In the genomic region with DNA sequence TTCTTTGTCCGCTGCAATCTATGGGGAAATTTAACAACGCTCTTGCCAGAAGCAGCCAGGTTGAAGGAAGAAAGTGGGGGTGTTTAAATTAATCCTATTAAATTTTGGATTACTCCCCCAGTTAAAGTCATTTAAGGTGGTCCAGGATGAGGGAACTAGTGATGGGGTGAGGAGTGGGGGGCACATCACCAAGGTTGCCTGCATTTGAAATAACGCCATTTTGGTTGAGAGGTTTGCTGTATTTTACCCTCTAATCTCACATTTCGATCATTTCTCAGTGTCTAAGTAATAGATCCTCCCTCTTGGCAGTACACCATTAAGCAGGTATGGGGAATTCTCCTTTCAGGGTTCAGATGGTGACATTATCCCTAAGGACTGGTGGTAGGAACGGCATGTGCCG, we compare ENCODE assay signal across 9 cellular contexts. TPM values are rescaled to one million over a fixed set of nuclear protein-coding genes. Genes with fewer than 3 reads are reported as not detected.
DNase-seq lines count a peak whose midpoint lies in the region; ATAC-seq and TF ChIP-seq lines count a peak whose summit lies in the region.
"Had no signal": no experiment of that assay in that cellular context is flagged by ENCODE, and none has a peak within 500 bp of the region (broad histone marks: within the 10 kb centered on the region; RNA-seq: fewer than 3 reads in every experiment).

No MANE protein-coding gene starts in this region.

- H3K4me3 ChIP-seq in HUES6 (ENCODE audit: low read depth, low read length), result peak overlapping the region; percentile 78
- H3K4me3 ChIP-seq in kidney epithelial cell (ENCODE audit: low read depth, low read length), result peak overlapping the region; percentile 58

- H3K36me3 ChIP-seq in HUES6 (ENCODE audit: control insufficient read depth, insufficient read depth, low read length) (no peaks in the 10 kb centered on the region), kidney epithelial cell (ENCODE audit: control insufficient read depth, insufficient read depth, low read length) (no peaks in the 10 kb centered on the region)

- peaks cover 28% of the 10 kb centered on the region for H3K4me1 ChIP-seq in HUES6 (ENCODE audit: control insufficient read depth, insufficient read depth, low read length)

- peaks cover 38% of the 10 kb centered on the region for H3K27me3 Mint-ChIP-seq in brain
- H3K27me3 Mint-ChIP-seq in stimulated activated naive B cell treated with anti-CD40 and anti-IgM and Interleukin-4, amounts not matched to agents 10 μg/mL and 1 μg/mL and 100 μg/mL, for 72 hours, result peaks cover 70 to 74% of the 10 kb centered on the region in 2 donors

- DNase-seq in kidney epithelial cell (ENCODE audit: low read depth) (no peak), SHP77 (lab: John Stamatoyannopoulos, UW) (no peak), cerebellum (ENCODE audit: low spot score) (no peak), NCI-H1105 (lab: John Stamatoyannopoulos, UW) (no peak), NCI-H2171 (lab: John Stamatoyannopoulos, UW) (no peak)
- no peak for DNase-seq in stimulated activated naive B cell treated with anti-CD40 and anti-IgM and Interleukin-4, amounts not matched to agents 10 μg/mL and 1 μg/mL and 100 μg/mL, for 72 hours
- DNase-seq: activated B cell treated with CpG ODN at 0.5 μM for 24 hours had no signal

- peaks cover 0 to 4% (median 0%) of the 10 kb centered on the region in 5 experiments for H3K9me3 Mint-ChIP-seq in brain
- H3K9me3 Mint-ChIP-seq in stimulated activated naive B cell treated with anti-CD40 and anti-IgM and Interleukin-4, amounts not matched to agents 10 μg/mL and 1 μg/mL and 100 μg/mL, for 72 hours, result no peaks in the 10 kb centered on the region
- H3K9me3 Mint-ChIP-seq: activated B cell treated with CpG ODN at 0.5 μM for 24 hours had no signal

- H3K27ac Mint-ChIP-seq in brain, result peak overlapping the region; percentile 85 to 98 (median 96)
- peak overlapping the region; percentile 92 for H3K27ac Mint-ChIP-seq in stimulated activated naive B cell treated with anti-CD40 and anti-IgM and Interleukin-4, amounts not matched to agents 10 μg/mL and 1 μg/mL and 100 μg/mL, for 72 hours
- H3K27ac Mint-ChIP-seq: activated B cell treated with CpG ODN at 0.5 μM for 24 hours had no signal

- peak overlapping the region; percentile 92 to 98 (median 96) for H3K4me3 Mint-ChIP-seq in brain
- peak overlapping the region in 1 of 2 donors; percentile 41 for H3K4me3 Mint-ChIP-seq in stimulated activated naive B cell treated with anti-CD40 and anti-IgM and Interleukin-4, amounts not matched to agents 10 μg/mL and 1 μg/mL and 100 μg/mL, for 72 hours
- H3K4me3 Mint-ChIP-seq: activated B cell treated with CpG ODN at 0.5 μM for 24 hours had no signal

- H3K9ac ChIP-seq in HUES6 (ENCODE audit: low read length), result peak overlapping the region; percentile 86

- no peaks in the 10 kb centered on the region for H3K36me3 Mint-ChIP-seq in brain
- peaks cover 0 to 6% of the 10 kb centered on the region in 2 donors for H3K36me3 Mint-ChIP-seq in stimulated activated naive B cell treated with anti-CD40 and anti-IgM and Interleukin-4, amounts not matched to agents 10 μg/mL and 1 μg/mL and 100 μg/mL, for 72 hours

- ATAC-seq in stimulated activated naive B cell treated with anti-CD40 and anti-IgM and Interleukin-4, amounts not matched to agents 10 μg/mL and 1 μg/mL and 100 μg/mL, for 72 hours (replicated peaks), result no peak

- peaks cover 58% of the 10 kb centered on the region for H3K4me1 Mint-ChIP-seq in brain
- H3K4me1 Mint-ChIP-seq in stimulated activated naive B cell treated with anti-CD40 and anti-IgM and Interleukin-4, amounts not matched to agents 10 μg/mL and 1 μg/mL and 100 μg/mL, for 72 hours, result peaks cover 13 to 19% of the 10 kb centered on the region in 2 donors

- H3K9me3 ChIP-seq in HUES6 (ENCODE audit: control insufficient read depth, insufficient read depth, low read depth, low read length), result no peaks in the 10 kb centered on the region

- H3K27ac ChIP-seq in HUES6 (ENCODE audit: low read depth, low read length), result no peak overlapping the region

- peaks cover 70% of the 10 kb centered on the region for H3K27me3 ChIP-seq in HUES6 (ENCODE audit: control insufficient read depth, insufficient read depth, low read length)
- peaks cover 46% of the 10 kb centered on the region for H3K27me3 ChIP-seq in kidney epithelial cell (ENCODE audit: control insufficient read depth, insufficient read depth, low read length)

- no peak for TF ChIP-seq CTCF in brain (conservative IDR thresholded peaks at IDR 0.05)
- no peak for TF ChIP-seq CTCF in kidney epithelial cell (IDR thresholded peaks at IDR 0.05; ENCODE audit: insufficient read depth, low read length, poor library complexity, severe bottlenecking)

RNA-seq across cellular contexts. Expression of gene FLRT2, which starts 2.6 kb away (rescaled TPM):
- polyA plus RNA-seq in brain (ENCODE audit: insufficient read depth, low read depth, low replicate concordance), result 3.9 TPM
- total RNA-seq in kidney epithelial cell (8.1 and 14.7 TPM in 2 replicates), cerebellum (102 TPM)
- total RNA-seq: activated B cell treated with CpG ODN at 0.5 μM for 24 hours had no signal
